24 cellular contexts compared by ENCODE assay signal in the genomic region with DNA sequence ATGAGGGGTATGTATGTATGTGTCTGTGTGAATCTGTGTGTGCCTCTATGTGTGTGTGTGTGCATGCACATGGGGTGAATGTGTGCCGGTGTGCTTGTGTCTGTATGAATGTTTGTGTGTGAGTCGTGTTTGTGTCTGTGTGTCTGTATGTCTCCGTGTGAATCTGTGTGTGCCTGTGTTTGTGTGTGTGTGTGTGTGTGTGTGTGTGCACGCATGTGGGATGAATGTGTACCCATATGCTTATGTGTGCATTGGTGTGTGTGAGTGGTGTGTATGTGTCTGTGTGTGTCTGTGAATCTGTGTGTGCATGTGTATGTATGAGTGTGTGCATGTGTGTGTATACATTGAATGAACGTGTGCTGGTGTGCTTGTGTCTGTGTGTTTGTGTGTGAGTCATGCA.
"Had no signal": no experiment of that assay in that cellular context is flagged by ENCODE, and none has a peak within 500 bp of the region (broad histone marks: within the 10 kb centered on the region; RNA-seq: fewer than 3 reads in every experiment).

No MANE protein-coding gene starts in this region.

- H3K27ac Mint-ChIP-seq: effector memory CD8-positive, alpha-beta T cell; mesothelial cell of epicardium; naive B cell; natural killer cell treated with Interleukin-12 subunit alpha and Interleukin-12 subunit beta and Interleukin-15 and Interleukin-18, amount 100 ng/mL, for 72 hours; progenitor cell of endocrine pancreas; stimulated activated effector memory CD8-positive, alpha-beta T cell treated with anti-CD3 and anti-CD28 coated beads, Interleukin-12 subunit alpha, Interleukin-12 subunit beta, amount 100 ng/mL, for 72 hours; type B pancreatic cell had no signal

- H2AFZ ChIP-seq: hepatocyte, parathyroid adenoma had no signal

- H3K4me3 ChIP-seq: gastroesophageal sphincter, heart left ventricle, hepatocyte, left lung, mucosa of descending colon, sigmoid colon, stomach, thyroid gland had no signal

- H3K4me3 Mint-ChIP-seq: effector memory CD8-positive, alpha-beta T cell; mesothelial cell of epicardium; naive B cell; natural killer cell treated with Interleukin-12 subunit alpha and Interleukin-12 subunit beta and Interleukin-15 and Interleukin-18, amount 100 ng/mL, for 72 hours; neural crest cell; stimulated activated effector memory CD8-positive, alpha-beta T cell treated with anti-CD3 and anti-CD28 coated beads, Interleukin-12 subunit alpha, Interleukin-12 subunit beta, amount 100 ng/mL, for 72 hours; type B pancreatic cell had no signal

- H3K27me3 ChIP-seq: sigmoid colon, thyroid gland had no signal

- H3K4me2 ChIP-seq: hepatocyte had no signal

- H3K27ac ChIP-seq: gastroesophageal sphincter, heart left ventricle, hepatocyte, left lung, parathyroid adenoma, sigmoid colon, stomach, thyroid gland had no signal

- H3K36me3 ChIP-seq: gastroesophageal sphincter, heart left ventricle, left lung, sigmoid colon, stomach, thyroid gland had no signal

- H3K4me1 ChIP-seq: left lung, parathyroid adenoma, thyroid gland had no signal

- H3K9me3 ChIP-seq: gastroesophageal sphincter, heart left ventricle, left lung, mucosa of descending colon, sigmoid colon, stomach, thyroid gland had no signal

- H3K36me3 Mint-ChIP-seq: mesothelial cell of epicardium; naive B cell; natural killer cell treated with Interleukin-12 subunit alpha and Interleukin-12 subunit beta and Interleukin-15 and Interleukin-18, amount 100 ng/mL, for 72 hours; stimulated activated effector memory CD8-positive, alpha-beta T cell treated with anti-CD3 and anti-CD28 coated beads, Interleukin-12 subunit alpha, Interleukin-12 subunit beta, amount 100 ng/mL, for 72 hours; type B pancreatic cell had no signal

- DNase-seq: cortex of kidney; effector memory CD8-positive, alpha-beta T cell; foreskin fibroblast; heart left ventricle; kidney; left lung; mesenchymal stem cell; mucosa of descending colon; naive B cell; sigmoid colon; stimulated activated CD4-positive, alpha-beta T cell treated with anti-CD3 and anti-CD28 coated beads, Interleukin-2, amount 100 ng/mL, for 24 hours; stimulated activated CD4-positive, alpha-beta T cell treated with anti-CD3 and anti-CD28 coated beads, Interleukin-4, amount 100 ng/mL, for 24 hours; stimulated activated naive CD4-positive, alpha-beta T cell treated with Interleukin-2 at 50 U/mL for 16 hours; stomach; thyroid gland had no signal

- FAIRE-seq: kidney had no signal

- H3K9me3 Mint-ChIP-seq: effector memory CD8-positive, alpha-beta T cell; mesothelial cell of epicardium; naive B cell; natural killer cell treated with Interleukin-12 subunit alpha and Interleukin-12 subunit beta and Interleukin-15 and Interleukin-18, amount 100 ng/mL, for 72 hours; neural crest cell; stimulated activated effector memory CD8-positive, alpha-beta T cell treated with anti-CD3 and anti-CD28 coated beads, Interleukin-12 subunit alpha, Interleukin-12 subunit beta, amount 100 ng/mL, for 72 hours; type B pancreatic cell had no signal

- H3K9ac ChIP-seq: parathyroid adenoma had no signal

- H3K79me2 ChIP-seq: hepatocyte, parathyroid adenoma had no signal

- H3K4me1 Mint-ChIP-seq: naive B cell; neural crest cell; stimulated activated effector memory CD8-positive, alpha-beta T cell treated with anti-CD3 and anti-CD28 coated beads, Interleukin-12 subunit alpha, Interleukin-12 subunit beta, amount 100 ng/mL, for 72 hours had no signal

- ATAC-seq: effector memory CD8-positive, alpha-beta T cell; gastroesophageal sphincter; heart left ventricle; left lung; mucosa of descending colon; natural killer cell treated with Interleukin-12 subunit alpha and Interleukin-12 subunit beta and Interleukin-15 and Interleukin-18, amount 100 ng/mL, for 72 hours; stimulated activated effector memory CD8-positive, alpha-beta T cell treated with anti-CD3 and anti-CD28 coated beads, Interleukin-12 subunit alpha, Interleukin-12 subunit beta, amount 100 ng/mL, for 72 hours had no signal
